Comparison of ENCODE assay signal across 35 cellular contexts in genomic region chr13:41079725-41080124, GRCh38.
"Had no signal": no experiment of that assay in that cellular context is flagged by ENCODE, and none has a peak within 500 bp of the region (broad histone marks: within the 10 kb centered on the region; RNA-seq: fewer than 3 reads in every experiment).

No MANE protein-coding gene starts in this region.

- H3K27ac ChIP-seq: KMS-11 had no signal

- DNase-seq: Karpas-422, Kasumi-1, KG1, MG63, MM.1S, MV-4-11, NCI-H1048, NCI-H1092, NCI-H1092 treated with DMSO at 0.1 percent for 48 hours, NCI-H1105, NCI-H1105 treated with DMSO at 0.1 percent for 48 hours, NCI-H1417, NCI-H1417 treated with DMSO at 0.1 percent for 48 hours, NCI-H1436, NCI-H1436 treated with DMSO at 0.1 percent for 48 hours, NCI-H146, NCI-H1694, NCI-H1694 treated with DMSO at 0.1 percent for 48 hours, NCI-H187, NCI-H187 treated with DMSO at 0.1 percent for 48 hours, NCI-H1930, NCI-H2029, NCI-H2029 treated with DMSO at 0.1 percent for 48 hours, NCI-H2081, NCI-H2081 treated with DMSO at 0.1 percent for 48 hours, NCI-H2107, NCI-H2171, NCI-H2171 treated with DMSO at 0.1 percent for 48 hours, NCI-H2227 treated with DMSO at 0.1 percent for 48 hours, NCI-H226, NCI-H345, NCI-H446, NCI-H446 treated with DMSO at 0.1 percent for 48 hours, NCI-H510A had no signal

- H3K9me3 ChIP-seq: MG63 had no signal

- H3K4me3 ChIP-seq: MG63 had no signal

- H3K27me3 ChIP-seq: MG63 had no signal

- H3K9ac ChIP-seq: KMS-11 had no signal

- H3K4me2 ChIP-seq: KMS-11 had no signal
